15 cellular contexts compared by ENCODE assay signal in genomic region chr2:50476174-50476573, GRCh38.
DNase-seq lines count a peak whose midpoint lies in the region; ATAC-seq, FAIRE-seq and TF ChIP-seq lines count a peak whose summit lies in the region.
"Had no signal": no experiment of that assay in that cellular context is flagged by ENCODE, and none has a peak within 500 bp of the region (broad histone marks: within the 10 kb centered on the region; RNA-seq: fewer than 3 reads in every experiment).

No MANE protein-coding gene starts in this region.

- H3K27me3 ChIP-seq in bronchial epithelial cell (ENCODE audit: control insufficient read depth, insufficient read depth, low read length), result no peaks in the 10 kb centered on the region
- H3K27me3 ChIP-seq in sigmoid colon, result no peaks in the 10 kb centered on the region

- intact Hi-C loops in sigmoid colon (cut with DNase I), result no loop called here

- in situ Hi-C loops in KBM-7 (cut with MboI; ENCODE audit: low pct_unique_long_range_greater_than_20kb, low sequenced_read_pairs), result no loop called here

- DNase-seq in DMS53 (lab: John Stamatoyannopoulos, UW) (peak; percentile 24), DMS53 treated with DMSO at 0.1 percent for 48 hours (lab: John Stamatoyannopoulos, UW; ENCODE audit: unreplicated experiment) (no peak), NB4 (ENCODE audit: low read depth) (peak; percentile 5), bronchial epithelial cell (ENCODE audit: low read depth) (peak; percentile 15), pons (ENCODE audit: low spot score) (peak; percentile 30), KBM-7 (no peak), sigmoid colon (no peak)
- DNase-seq: activated B cell treated with CpG ODN at 0.5 μM for 24 hours; CD8-positive, alpha-beta T cell; GF-D8; lower lobe of right lung; naive thymus-derived CD4-positive, alpha-beta T cell; NCI-H1092 treated with DMSO at 0.1 percent for 48 hours; NCI-H226 had no signal

- H3K9me3 ChIP-seq in sigmoid colon, result no peaks in the 10 kb centered on the region
- H3K9me3 ChIP-seq: lower lobe of right lung had no signal

- 79 to 88% methylated on average over 2 of the region's 2 CpGs for WGBS in sigmoid colon, 2 donors

- ATAC-seq in GM21717 (IDR thresholded peaks at IDR 0.05; ENCODE audit: unreplicated experiment), result no peak
- ATAC-seq: CD8-positive, alpha-beta T cell; lower lobe of right lung; naive thymus-derived CD4-positive, alpha-beta T cell had no signal

- H3K4me3 ChIP-seq in NB4 (ENCODE audit: low read depth, low read length), result no peak overlapping the region
- H3K4me3 ChIP-seq in bronchial epithelial cell (ENCODE audit: low read depth, low read length), result no peak overlapping the region
- H3K4me3 ChIP-seq in sigmoid colon, result no peak overlapping the region
- H3K4me3 ChIP-seq: lower lobe of right lung had no signal

- no peak for FAIRE-seq in bronchial epithelial cell (lab: Jason Lieb, UNC)

- TF ChIP-seq EP300 in sigmoid colon (IDR thresholded peaks at IDR 0.05), result no peak

- no peaks in the 10 kb centered on the region for H3K4me1 ChIP-seq in sigmoid colon
- H3K4me1 ChIP-seq: lower lobe of right lung had no signal

- no peak overlapping the region for H3K27ac ChIP-seq in sigmoid colon
- H3K27ac ChIP-seq: lower lobe of right lung had no signal

- no peak for TF ChIP-seq POLR2A in NB4 (IDR thresholded peaks at IDR 0.05; ENCODE audit: extremely low read depth, insufficient read length)
- no peak for TF ChIP-seq POLR2A in sigmoid colon (IDR thresholded peaks at IDR 0.05)

- H3K36me3 ChIP-seq in bronchial epithelial cell (ENCODE audit: control insufficient read depth, insufficient read depth, low read length) (no peaks in the 10 kb centered on the region), sigmoid colon (no peaks in the 10 kb centered on the region)
- H3K36me3 ChIP-seq: lower lobe of right lung had no signal

- TF ChIP-seq CTCF in NB4 (IDR thresholded peaks at IDR 0.05; ENCODE audit: low read depth, low read length) (peak; percentile 24), bronchial epithelial cell (IDR thresholded peaks at IDR 0.05; ENCODE audit: insufficient read depth, low read length, severe bottlenecking) (peak; percentile 31), sigmoid colon (IDR thresholded peaks at IDR 0.05) (no peak)

Comparison
In these comparisons a context has a peak if more than half of its experiments do, and no peak if none do; other contexts are left out.
1. DNase-seq: peak in DMS53 (single experiment), NB4 (single experiment), bronchial epithelial cell (single experiment) and pons (single experiment); none in DMS53 treated with DMSO at 0.1 percent for 48 hours (single experiment), KBM-7 (single experiment) and sigmoid colon (single experiment).
2. CTCF ChIP-seq: peak in NB4 (single experiment) and bronchial epithelial cell (single experiment); none in sigmoid colon (0 of 4).